In the genomic region with DNA sequence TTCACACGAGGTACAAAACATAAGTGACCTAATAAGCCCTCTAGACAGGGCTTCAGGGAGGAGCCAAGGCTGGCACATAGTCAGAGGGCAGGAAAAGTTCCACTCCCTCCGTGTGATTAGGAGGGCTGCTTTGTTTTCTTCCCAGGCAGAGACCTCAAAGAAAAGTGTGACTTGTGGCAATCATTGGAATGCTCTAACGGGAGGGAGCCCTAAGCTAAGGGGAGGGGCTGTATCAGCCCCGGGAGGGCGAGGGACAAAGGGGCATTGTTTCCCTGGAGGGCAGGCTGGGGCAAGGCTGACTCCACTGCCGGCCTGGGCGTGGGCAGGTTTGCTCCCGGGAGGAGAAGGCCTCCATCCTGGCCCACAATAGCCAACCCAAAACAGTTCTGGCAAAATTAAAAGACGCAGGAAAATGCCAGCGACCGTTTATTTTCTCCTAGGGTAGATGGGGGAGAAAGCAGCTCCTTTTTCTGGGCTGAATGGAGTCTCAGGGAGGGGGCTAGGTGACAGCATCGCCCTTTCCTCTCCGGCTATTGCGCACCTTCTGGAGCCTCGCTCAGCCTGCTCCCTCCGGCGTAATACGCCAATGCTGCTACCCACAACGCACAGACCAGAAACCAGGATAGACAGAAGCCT, we compare ENCODE assay signal across 8 cellular contexts.
DNase-seq lines count a peak whose midpoint lies in the region; ATAC-seq and TF ChIP-seq lines count a peak whose summit lies in the region.

No MANE protein-coding gene starts in this region.

- peaks cover 0 to 53% (median 19%) of the 10 kb centered on the region in 4 donors for H3K4me1 ChIP-seq in tibial artery
- H3K4me1 ChIP-seq in BE2C: peaks cover 28% of the 10 kb centered on the region

- H3K4me3 Mint-ChIP-seq in activated CD8-positive, alpha-beta memory T cell treated with anti-CD3 and anti-CD28 coated beads, Interleukin-2, amount 10 ng/mL, durations not matched to agents 7 days and 5 days: peak overlapping the region; percentile 86

- H3K27ac ChIP-seq in coronary artery (peak overlapping the region; percentile 90 to 94), tibial artery (peak overlapping the region; percentile 80 to 92)

- peaks cover 40% of the 10 kb centered on the region for H3K4me1 Mint-ChIP-seq in activated CD8-positive, alpha-beta memory T cell treated with anti-CD3 and anti-CD28 coated beads, Interleukin-2, amount 10 ng/mL, durations not matched to agents 7 days and 5 days

- H3K27me3 Mint-ChIP-seq in activated CD8-positive, alpha-beta memory T cell treated with anti-CD3 and anti-CD28 coated beads, Interleukin-2, amount 10 ng/mL, durations not matched to agents 7 days and 5 days: peaks cover 2% of the 10 kb centered on the region

- H3K36me3 ChIP-seq in tibial artery (no peaks in the 10 kb centered on the region), BE2C (no peaks in the 10 kb centered on the region)

- H3K4me3 ChIP-seq in coronary artery (peak overlapping the region; percentile 76), tibial artery (peak overlapping the region; percentile 58 to 60), BE2C (ENCODE audit: low read depth, low read length) (no peak overlapping the region)

- intact Hi-C loops in tibial artery (cut with DNase I; ENCODE audit: low total_unique reads): loop anchor here (2.0 to 5.0 kb wide), 4 partner anchors 72 to 615 kb away; a partner anchor contains a TSS

- H3K27ac Mint-ChIP-seq in activated CD8-positive, alpha-beta memory T cell treated with anti-CD3 and anti-CD28 coated beads, Interleukin-2, amount 10 ng/mL, durations not matched to agents 7 days and 5 days: peak overlapping the region; percentile 93

- CTCF ChIA-PET in activated CD8-positive, alpha-beta memory T cell treated with anti-CD3 and anti-CD28 coated beads, Interleukin-2, amount 10 ng/mL, durations not matched to agents 7 days and 5 days (lab: Charles Lee): interaction anchor here (0.9 to 20.8 kb wide), 11 partner anchors 9 to 612 kb away, joined by 3 to 258 read pairs (median 4); a partner anchor contains a TSS

- no peaks in the 10 kb centered on the region for H3K36me3 Mint-ChIP-seq in activated CD8-positive, alpha-beta memory T cell treated with anti-CD3 and anti-CD28 coated beads, Interleukin-2, amount 10 ng/mL, durations not matched to agents 7 days and 5 days

- DNase-seq in activated CD8-positive, alpha-beta memory T cell treated with anti-CD3 and anti-CD28 coated beads, Interleukin-2, amount 10 ng/mL, durations not matched to agents 7 days and 5 days: no peak
- DNase-seq in activated CD8-positive, alpha-beta memory T cell treated with anti-CD3 and anti-CD28 coated beads, Interleukin-2, amount 50 U/mL, for 48 hours: no peak
- DNase-seq in coronary artery (ENCODE audit: low spot score) (no peak), medulla oblongata (ENCODE audit: extremely low spot score) (peak; percentile 88), tibial artery (no peak), BE2C (no peak)

- ATAC-seq in activated CD8-positive, alpha-beta memory T cell treated with anti-CD3 and anti-CD28 coated beads, Interleukin-2, amount 10 ng/mL, durations not matched to agents 7 days and 5 days: no peak
- ATAC-seq in GM18870 (IDR thresholded peaks at IDR 0.05; ENCODE audit: unreplicated experiment): no peak
- ATAC-seq in HG03521 (IDR thresholded peaks at IDR 0.05; ENCODE audit: unreplicated experiment): no peak

- no peaks in the 10 kb centered on the region for H3K27me3 ChIP-seq in tibial artery
- H3K27me3 ChIP-seq in BE2C: no peaks in the 10 kb centered on the region

- TF ChIP-seq CTCF in coronary artery (IDR thresholded peaks at IDR 0.05): no peak
- TF ChIP-seq CTCF in tibial artery (IDR thresholded peaks at IDR 0.05): no peak
- no peak for TF ChIP-seq CTCF in BE2C (IDR thresholded peaks at IDR 0.05; ENCODE audit: low read depth, low read length)

- H3K9me3 Mint-ChIP-seq in activated CD8-positive, alpha-beta memory T cell treated with anti-CD3 and anti-CD28 coated beads, Interleukin-2, amount 10 ng/mL, durations not matched to agents 7 days and 5 days (ENCODE audit: low read depth): no peaks in the 10 kb centered on the region

- H3K9me3 ChIP-seq in tibial artery (no peaks in the 10 kb centered on the region), BE2C (no peaks in the 10 kb centered on the region)
